Comparison of ENCODE assay signal across 8 cellular contexts in genomic region chr6:135014353-135014832, GRCh38. TPM values are rescaled to one million over a fixed set of nuclear protein-coding genes. Genes with fewer than 3 reads are reported as not detected.
DNase-seq lines count a peak whose midpoint lies in the region; ATAC-seq, FAIRE-seq and TF ChIP-seq lines count a peak whose summit lies in the region.

No MANE protein-coding gene starts in this region.

- TF ChIP-seq EP300 in K562 (IDR thresholded peaks at IDR 0.05; ENCODE audit: low read length) (no peak), gastroesophageal sphincter (IDR thresholded peaks at IDR 0.05) (no peak)

- BruUV-seq in K562 (replicated peaks; lab: Mats Ljungman, UMichigan), result no TSS peak

- H3K79me2 ChIP-seq in K562 (ENCODE audit: control insufficient read depth, insufficient read depth, low read length) (peaks cover 56% of the 10 kb centered on the region), trophoblast cell (ENCODE audit: control insufficient read depth, insufficient read depth, low read length, poor library complexity) (no peaks in the 10 kb centered on the region)

- no peak overlapping the region for H3K23ac ChIP-seq in trophoblast cell (ENCODE audit: low read length)

- FAIRE-seq in K562 (lab: Jason Lieb, UNC) (no peak), D721Med (lab: Jason Lieb, UNC) (no peak)

- H3K4me1 ChIP-seq in K562 (replicated peaks in 1 of 2; ENCODE audit: control insufficient read depth in 2 of 2, insufficient read depth in 2 of 2, low read length in 2 of 2) (peaks cover 2 to 5% of the 10 kb centered on the region in 2 experiments; a peak in 1 of 5 replicates), gastroesophageal sphincter (no peaks in the 10 kb centered on the region), trophoblast cell (ENCODE audit: control insufficient read depth in 1 of 2, insufficient read depth in 2 of 2, low read length in 2 of 2) (no peaks in the 10 kb centered on the region)

- DNase-seq in K562 (ENCODE audit: extremely low read depth in 1 of 4, low spot score in 3 of 4), result no peak
- DNase-seq in D721Med (ENCODE audit: insufficient read length, low spot score), result no peak
- no peak for DNase-seq in trophoblast cell
- DNase-seq in effector CD4-positive, alpha-beta T cell, result no peak

- no peaks in the 10 kb centered on the region for H3K79me1 ChIP-seq in trophoblast cell (ENCODE audit: low read length)

- H3K9me3 ChIP-seq in K562 (replicated peaks; ENCODE audit: control insufficient read depth, insufficient read depth, low read depth, low read length) (no peaks in the 10 kb centered on the region), gastroesophageal sphincter (no peaks in the 10 kb centered on the region), trophoblast cell (ENCODE audit: insufficient read depth, low read depth, low read length) (no peaks in the 10 kb centered on the region)

- no peak overlapping the region for H3K18ac ChIP-seq in trophoblast cell (ENCODE audit: low read length)

- H3K27ac ChIP-seq in K562 (ENCODE audit: extremely low read depth, low read depth, low read length) (peak overlapping the region; percentile 32; the same call in 1 of the 3 replicates), gastroesophageal sphincter (no peak overlapping the region), trophoblast cell (ENCODE audit: low read depth, low read length) (no peak overlapping the region)

- no peak for TF ChIP-seq RAD21 in K562 (CRISPR knock-in tag; conservative IDR thresholded peaks at IDR 0.05 in 1 of 2, IDR thresholded peaks at IDR 0.05 in 1 of 2)

- intact Hi-C loops in K562 (cut with micrococcal nuclease), result no loop called here

- H3K4me2 ChIP-seq in K562 (ENCODE audit: insufficient read depth, low read length) (no peak overlapping the region), trophoblast cell (ENCODE audit: low read length) (no peak overlapping the region)

- H3K36me3 ChIP-seq in K562 (ENCODE audit: control insufficient read depth, insufficient read depth, low read length) (peaks cover 28% of the 10 kb centered on the region; the same call in 2 of the 3 replicates), gastroesophageal sphincter (no peaks in the 10 kb centered on the region), trophoblast cell (ENCODE audit: control insufficient read depth in 1 of 2, insufficient read depth in 2 of 2, low read length in 2 of 2) (peaks cover 0 to 2% of the 10 kb centered on the region in 2 experiments)

- no peaks in the 10 kb centered on the region for H3K27me3 ChIP-seq in K562 (ENCODE audit: control insufficient read depth in 2 of 2, insufficient read depth in 2 of 2, low read length in 2 of 2)
- no peaks in the 10 kb centered on the region for H3K27me3 ChIP-seq in gastroesophageal sphincter
- no peaks in the 10 kb centered on the region for H3K27me3 ChIP-seq in trophoblast cell (ENCODE audit: insufficient read depth, low read length)

- no peaks in the 10 kb centered on the region for H3K9me1 ChIP-seq in K562 (ENCODE audit: control insufficient read depth, insufficient read depth, low read length)

- no peak overlapping the region for H4K8ac ChIP-seq in trophoblast cell (ENCODE audit: low read depth, low read length)

- H2AK5ac ChIP-seq in trophoblast cell (ENCODE audit: low read length), result no peak overlapping the region

- H2BK12ac ChIP-seq in trophoblast cell (ENCODE audit: low read length), result no peak overlapping the region

- H3K4ac ChIP-seq in trophoblast cell (ENCODE audit: low read depth, low read length), result no peak overlapping the region

- no peak overlapping the region for H4K12ac ChIP-seq in trophoblast cell (ENCODE audit: low read depth, low read length)

- no peak overlapping the region for H2BK5ac ChIP-seq in trophoblast cell (ENCODE audit: low read depth, low read length, poor library complexity)

- H3K9ac ChIP-seq in K562 (ENCODE audit: insufficient read depth in 1 of 2, low read depth in 2 of 2, low read length in 2 of 2), result no peak overlapping the region
- H3K9ac ChIP-seq in trophoblast cell (ENCODE audit: low read length), result no peak overlapping the region

- TF ChIP-seq POLR2A in GM18505 (IDR thresholded peaks at IDR 0.05; ENCODE audit: borderline replicate concordance, extremely low read depth, insufficient read depth, insufficient read length) (no peak), K562 (conservative IDR thresholded peaks at IDR 0.05) (no peak), gastroesophageal sphincter (IDR thresholded peaks at IDR 0.05) (no peak)

- no peak for TF ChIP-seq CTCF in K562 (IDR thresholded peaks at IDR 0.05 in 2 of 3, conservative IDR thresholded peaks at IDR 0.05 in 1 of 3; ENCODE audit: insufficient read depth in 2 of 3, low read depth in 1 of 3, low read length in 3 of 3)
- no peak for TF ChIP-seq CTCF in D721Med (IDR thresholded peaks at IDR 0.05; ENCODE audit: insufficient read depth, missing control alignments)
- TF ChIP-seq CTCF in gastroesophageal sphincter (IDR thresholded peaks at IDR 0.05), result no peak

- no peak overlapping the region for H2BK120ac ChIP-seq in trophoblast cell (ENCODE audit: insufficient read depth, low read length, poor library complexity)

- POLR2A ChIA-PET in K562 (lab: Yijun Ruan, JAX), result no interaction called here

- H4K20me1 ChIP-seq in K562 (replicated peaks; ENCODE audit: control insufficient read depth, insufficient read depth, low read length), result no peaks in the 10 kb centered on the region

- no peak overlapping the region for H3K4me3 ChIP-seq in K562
- no peak overlapping the region for H3K4me3 ChIP-seq in gastroesophageal sphincter
- no peak overlapping the region for H3K4me3 ChIP-seq in trophoblast cell (ENCODE audit: low read depth, low read length)

- 40% methylated on average over 4 of the region's 4 CpGs for WGBS in K562 (ENCODE audit: insufficient coverage, low coverage, missing lambda C conversion rate)
- 90 to 94% methylated on average over 4 of the region's 4 CpGs for WGBS in gastroesophageal sphincter (ENCODE audit: low coverage in 1 of 2), 2 donors
- WGBS in trophoblast cell (ENCODE audit: extremely low coverage, insufficient coverage, insufficient read length), result no CpG with 5 or more reads among the region's 4 CpGs

- no peak overlapping the region for H2AFZ ChIP-seq in K562 (ENCODE audit: low read depth, low read length)
- no peak overlapping the region for H2AFZ ChIP-seq in trophoblast cell (ENCODE audit: insufficient read depth, low read length, poor library complexity)

- in situ Hi-C loops in K562 (cut with MboI), result no loop called here

- CTCF ChIA-PET in K562 (lab: Yijun Ruan, JAX; ENCODE audit: low intra/inter-chr PET ratio), result no interaction called here

- no peak overlapping the region for H4K91ac ChIP-seq in trophoblast cell (ENCODE audit: low read depth, low read length)

- ATAC-seq in GM18505 (IDR thresholded peaks at IDR 0.05; ENCODE audit: unreplicated experiment) (peak; percentile 75), GM21423 (IDR thresholded peaks at IDR 0.05; ENCODE audit: unreplicated experiment) (peak; percentile 92), HG03432 (IDR thresholded peaks at IDR 0.05; ENCODE audit: unreplicated experiment) (peak; percentile 96), K562 (peak; percentile 46), gastroesophageal sphincter (no peak)

- no peak overlapping the region for H3K14ac ChIP-seq in trophoblast cell (ENCODE audit: low read length)

TF ChIP-seq in K562, 482 proteins besides CTCF, POLR2A, EP300 and RAD21:
- TF ChIP-seq SMARCA5 (IDR thresholded peaks at IDR 0.05) (no peak), MEIS2 (IDR thresholded peaks at IDR 0.05; ENCODE audit: partially characterized antibody) (peak; percentile 6), PKNOX1 (IDR thresholded peaks at IDR 0.05) (0 out of 2 replicates have a peak, but pooled peaks have one; percentile 50)

RNA-seq across cellular contexts. Expression of gene HBS1L, which starts 40.2 kb away (rescaled TPM):
- 82.7 and 242 TPM in 2 replicates for total RNA-seq in K562 (2011; cell fraction: chromatin; rRNA removed; ENCODE audit: low replicate concordance)
- total RNA-seq in K562 (2011; cell fraction: nucleolus; rRNA removed), result 27.5 and 35.5 TPM in 2 replicates
- 68.2 and 121 TPM in 2 replicates for total RNA-seq in K562 (2011; cell fraction: nucleoplasm; rRNA removed)
- 133 and 145 TPM in 2 replicates for total RNA-seq in K562 (2014; rRNA removed)
- 184 and 207 TPM in 2 replicates for total RNA-seq in K562 (2014; rRNA removed; fragmentation: Illumina TruSeq; extraction: Trizol)
- 161 and 170 TPM in 2 replicates for total RNA-seq in K562 (2015; rRNA removed; fragmentation: Illumina TruSeq; extraction: Trizol)
- total RNA-seq in K562 (2021), result 128 and 140 TPM in 2 replicates
- polyA plus RNA-seq in K562 (2011; rRNA removed), result 131 and 175 TPM in 2 replicates
- 34.0 and 60.3 TPM in 2 replicates for polyA plus RNA-seq in K562 (2011; cell fraction: cytosol; rRNA removed)
- polyA plus RNA-seq in K562 (2011; cell fraction: nucleus; rRNA removed), result 57.7 and 92.5 TPM in 2 replicates
- 75.8 and 104 TPM in 2 replicates for polyA plus RNA-seq in K562 (2012)
- 117 and 121 TPM in 2 replicates for polyA plus RNA-seq in K562 (2014; fragmentation: Illumina TruSeq; extraction: Trizol)
- polyA plus RNA-seq in K562 (2014; fragmentation: Nextera tagmentation; extraction: Ambion mirVana), result 100 to 1,000 TPM; 101 to 199 TPM
- 115 and 120 TPM in 2 replicates for polyA plus RNA-seq in K562 (2014; rRNA removed)
- 345 and 377 TPM in 2 replicates for polyA minus RNA-seq in K562 (2011; rRNA and poly(A)+ RNA removed)
- 82.5 and 96.0 TPM in 2 replicates for polyA minus RNA-seq in K562 (2011; cell fraction: cytosol; rRNA and poly(A)+ RNA removed)
- 84.1 and 152 TPM in 2 replicates for polyA minus RNA-seq in K562 (2011; cell fraction: nucleus; rRNA and poly(A)+ RNA removed)
- 100 to 1,000 TPM in 1 of 4 donors, 10 to 100 TPM in 3; 56.5 to 159 (median 67.6) TPM for total RNA-seq in gastroesophageal sphincter
- polyA plus RNA-seq in trophoblast cell (2013), result 46.7 and 47.3 TPM in 2 replicates
